ENCODE assay signal across 8 cellular contexts in genomic region chr1:247390116-247390791, GRCh38. TPM values are rescaled to one million over a fixed set of nuclear protein-coding genes. Genes with fewer than 3 reads are reported as not detected.
DNase-seq lines count a peak whose midpoint lies in the region; FAIRE-seq and TF ChIP-seq lines count a peak whose summit lies in the region.

No MANE protein-coding gene starts in this region.

- intact Hi-C loops in activated T-helper 2 cell treated with anti-CD3 and anti-CD28 coated beads, Interferon-gamma antibody, Interleukin-2, Interleukin-4, amounts not matched to agents 10 μg/mL and 5 μg/mL and 100 μg/mL, durations not matched to agents 14 hours and 24 hours and 36 hours (cut with micrococcal nuclease), result loop anchor here (1.0 kb wide), 3 partner anchors 20 to 186 kb away; no protein-coding TSS in a partner anchor
- intact Hi-C loops in testis (cut with DNase I; ENCODE audit: low total_unique reads), result no loop called here

- H3K27ac ChIP-seq in HEK293 (ENCODE audit: extremely low read depth, low read depth, low read length) (no peak overlapping the region), MM.1S (ENCODE audit: low read length) (peak overlapping the region; percentile 48; the same call in 1 of the 2 replicates), testis (no peak overlapping the region)

- no peaks in the 10 kb centered on the region for H3K4me1 ChIP-seq in HEK293 (ENCODE audit: control insufficient read depth, insufficient read depth, low read length)
- peaks cover 18% of the 10 kb centered on the region for H3K4me1 ChIP-seq in MM.1S (ENCODE audit: low read length)
- no peaks in the 10 kb centered on the region for H3K4me1 ChIP-seq in testis

- no peaks in the 10 kb centered on the region for H3K27me3 ChIP-seq in GM06990 (replicated peaks; ENCODE audit: control insufficient read depth, insufficient read depth, low read length)
- 0 out of 2 replicates have a peak, but pooled peaks cover 3% of the 10 kb centered on the region for H3K27me3 ChIP-seq in MM.1S (replicated peaks; ENCODE audit: insufficient read depth, low read length)
- H3K27me3 ChIP-seq in testis, result no peaks in the 10 kb centered on the region

- H3K4me1 Mint-ChIP-seq in activated T-helper 2 cell treated with anti-CD3 and anti-CD28 coated beads, Interferon-gamma antibody, Interleukin-2, Interleukin-4, amounts not matched to agents 10 μg/mL and 5 μg/mL and 100 μg/mL, durations not matched to agents 14 hours and 24 hours and 36 hours (ENCODE audit: low read depth), result peaks cover 17% of the 10 kb centered on the region
- peaks cover 5% of the 10 kb centered on the region for H3K4me1 Mint-ChIP-seq in osteocyte (ENCODE audit: unreplicated experiment)

- no peaks in the 10 kb centered on the region for H3K36me3 Mint-ChIP-seq in activated T-helper 2 cell treated with anti-CD3 and anti-CD28 coated beads, Interferon-gamma antibody, Interleukin-2, Interleukin-4, amounts not matched to agents 10 μg/mL and 5 μg/mL and 100 μg/mL, durations not matched to agents 14 hours and 24 hours and 36 hours (ENCODE audit: low read depth)
- H3K36me3 Mint-ChIP-seq in osteocyte (ENCODE audit: unreplicated experiment), result no peaks in the 10 kb centered on the region

- peaks cover 30% of the 10 kb centered on the region for H3K27me3 Mint-ChIP-seq in activated T-helper 2 cell treated with anti-CD3 and anti-CD28 coated beads, Interferon-gamma antibody, Interleukin-2, Interleukin-4, amounts not matched to agents 10 μg/mL and 5 μg/mL and 100 μg/mL, durations not matched to agents 14 hours and 24 hours and 36 hours (ENCODE audit: low read depth)
- peaks cover 17% of the 10 kb centered on the region for H3K27me3 Mint-ChIP-seq in osteocyte (ENCODE audit: unreplicated experiment)

- peaks cover 15% of the 10 kb centered on the region for H3F3A ChIP-seq in MM.1S (ENCODE audit: insufficient read depth, low read length)

- H3K4me2 ChIP-seq in MM.1S (ENCODE audit: low read depth, low read length), result peak overlapping the region; percentile 57

- H3K27ac Mint-ChIP-seq in activated T-helper 2 cell treated with anti-CD3 and anti-CD28 coated beads, Interferon-gamma antibody, Interleukin-2, Interleukin-4, amounts not matched to agents 10 μg/mL and 5 μg/mL and 100 μg/mL, durations not matched to agents 14 hours and 24 hours and 36 hours, result peak overlapping the region; percentile 33
- peak overlapping the region; percentile 43 for H3K27ac Mint-ChIP-seq in osteocyte (ENCODE audit: unreplicated experiment)

- no peaks in the 10 kb centered on the region for H3K79me2 ChIP-seq in MM.1S (ENCODE audit: low read length)

- no peaks in the 10 kb centered on the region for H3K9me2 ChIP-seq in MM.1S (replicated peaks; ENCODE audit: insufficient read depth, low read length)

- TF ChIP-seq POLR2A in testis (IDR thresholded peaks at IDR 0.05), result no peak

- H3K9me3 Mint-ChIP-seq in activated T-helper 2 cell treated with anti-CD3 and anti-CD28 coated beads, Interferon-gamma antibody, Interleukin-2, Interleukin-4, amounts not matched to agents 10 μg/mL and 5 μg/mL and 100 μg/mL, durations not matched to agents 14 hours and 24 hours and 36 hours, result no peaks in the 10 kb centered on the region
- H3K9me3 Mint-ChIP-seq in osteocyte (ENCODE audit: unreplicated experiment), result no peaks in the 10 kb centered on the region

- CTCF ChIA-PET in HEK293 (lab: Yijun Ruan, JAX), result interaction anchor here (0.6 to 1.6 kb wide), 8 partner anchors 15 to 738 kb away, joined by 3 read pairs; no protein-coding TSS in a partner anchor

- WGBS in testis, 2 donors, result 4 to 9% methylated on average over 13 of the region's 13 CpGs

- H3K4me3 ChIP-seq in GM06990 (replicated peaks; ENCODE audit: low read depth, low read length) (no peak overlapping the region), HEK293 (ENCODE audit: low read depth, low read length) (no peak overlapping the region), MM.1S (ENCODE audit: low read length) (0 out of 2 replicates have a peak overlapping the region, but pooled peaks have one; percentile 6), testis (peak overlapping the region in 1 of 2 donors; percentile 1)

- DNase-seq in GM06990 (ENCODE audit: extremely low read depth, insufficient read length) (peak; percentile 86), MM.1S (peak; percentile 100), SHP77 treated with DMSO at 0.1 percent for 48 hours (lab: John Stamatoyannopoulos, UW) (peak; percentile 79), frontal cortex (ENCODE audit: low spot score in 2 of 2) (peak; percentile 37 to 72), osteocyte (ENCODE audit: extremely low spot score, unreplicated experiment) (peak; percentile 90), testis (peak; percentile 90)
- DNase-seq in activated T-helper 2 cell treated with anti-CD3 and anti-CD28 coated beads, Interferon-gamma antibody, Interleukin-2, Interleukin-4, amounts not matched to agents 10 μg/mL and 5 μg/mL and 100 μg/mL, durations not matched to agents 14 hours and 24 hours and 36 hours (ENCODE audit: low spot score), result peak; percentile 77

- H3K9me3 ChIP-seq in HEK293 (ENCODE audit: control insufficient read depth, insufficient read depth, low read depth, low read length) (no peaks in the 10 kb centered on the region), MM.1S (replicated peaks; ENCODE audit: insufficient read depth, low read length) (no peaks in the 10 kb centered on the region), testis (no peaks in the 10 kb centered on the region)

- H4K20me1 ChIP-seq in MM.1S (ENCODE audit: insufficient read depth, low read length), result no peaks in the 10 kb centered on the region

- no peak for FAIRE-seq in frontal cortex (lab: Jason Lieb, UNC)

- TF ChIP-seq CTCF in GM06990 (IDR thresholded peaks at IDR 0.05; ENCODE audit: insufficient read depth, low read length, poor library complexity, severe bottlenecking) (peak; percentile 89), HEK293 (tag by site-specific recombination; IDR thresholded peaks at IDR 0.05) (no peak), MM.1S (IDR thresholded peaks at IDR 0.05; ENCODE audit: low read length) (peak; percentile 98), osteocyte (IDR thresholded peaks at IDR 0.05) (peak; percentile 93), testis (IDR thresholded peaks at IDR 0.05) (peak; percentile 68 to 73 (median 72))

- 0 out of 2 replicates have a peak overlapping the region, but pooled peaks have one; percentile 2 for H3K9ac ChIP-seq in MM.1S (ENCODE audit: low read length)

- peak overlapping the region; percentile 62 for H3K4me3 Mint-ChIP-seq in activated T-helper 2 cell treated with anti-CD3 and anti-CD28 coated beads, Interferon-gamma antibody, Interleukin-2, Interleukin-4, amounts not matched to agents 10 μg/mL and 5 μg/mL and 100 μg/mL, durations not matched to agents 14 hours and 24 hours and 36 hours (ENCODE audit: low read depth)
- peak overlapping the region; percentile 59 for H3K4me3 Mint-ChIP-seq in osteocyte (ENCODE audit: unreplicated experiment)

- POLR2A ChIA-PET in HEK293 (lab: Yijun Ruan, JAX), result no interaction called here

- no peaks in the 10 kb centered on the region for H3K36me3 ChIP-seq in GM06990 (ENCODE audit: control insufficient read depth, insufficient read depth, low read length)
- H3K36me3 ChIP-seq in HEK293 (ENCODE audit: control insufficient read depth in 2 of 2, insufficient read depth in 1 of 2, low read length in 2 of 2), result no peaks in the 10 kb centered on the region
- no peaks in the 10 kb centered on the region for H3K36me3 ChIP-seq in MM.1S (replicated peaks; ENCODE audit: insufficient read depth, low read length)
- H3K36me3 ChIP-seq in testis (ENCODE audit: low read depth, missing control alignments), result no peaks in the 10 kb centered on the region

- H2AFZ ChIP-seq in MM.1S (ENCODE audit: low read length), result peak overlapping the region; percentile 60

TF ChIP-seq in HEK293, 187 proteins besides CTCF, POLR2A, EP300 and RAD21:
- no peak for TF ChIP-seq KLF16 (tag by site-specific recombination; IDR thresholded peaks at IDR 0.05)
- peak; percentile 23; the same call in 1 of the 2 replicates for TF ChIP-seq ZNF654 (tag by site-specific recombination; IDR thresholded peaks at IDR 0.05; ENCODE audit: low read depth)
- TF ChIP-seq TCF7L2 (IDR thresholded peaks at IDR 0.05; ENCODE audit: borderline replicate concordance, low read depth, low read length), result no peak

RNA-seq across cellular contexts. Expression of gene NLRP3, which starts 25.7 kb away (rescaled TPM):
- 0.09 and 0.30 TPM in 2 replicates for total RNA-seq in activated T-helper 2 cell treated with anti-CD3 and anti-CD28 coated beads, Interferon-gamma antibody, Interleukin-2, Interleukin-4, amounts not matched to agents 10 μg/mL and 5 μg/mL and 100 μg/mL, durations not matched to agents 14 hours and 24 hours and 36 hours
- total RNA-seq in frontal cortex (0.82 TPM), osteocyte (0.16 and 0.44 TPM in 2 replicates), testis (1 to 10 TPM in 1 of 2 donors, under 1 TPM in 1; 0.31 to 1.4 TPM)
- 0.92 TPM for polyA plus RNA-seq in testis (ENCODE audit: insufficient read depth, low read depth, low replicate concordance)

RNA-seq across cellular contexts. Expression of gene ZNF496, which starts 58.6 kb away (rescaled TPM):
- total RNA-seq in activated T-helper 2 cell treated with anti-CD3 and anti-CD28 coated beads, Interferon-gamma antibody, Interleukin-2, Interleukin-4, amounts not matched to agents 10 μg/mL and 5 μg/mL and 100 μg/mL, durations not matched to agents 14 hours and 24 hours and 36 hours, result 19.2 and 19.4 TPM in 2 replicates
- 13.9 TPM for total RNA-seq in frontal cortex
- 39.8 and 43.0 TPM in 2 replicates for total RNA-seq in osteocyte
- total RNA-seq in testis, result 10 to 100 TPM; 61.6 to 71.1 TPM
- 45.0 TPM for polyA plus RNA-seq in testis (ENCODE audit: insufficient read depth, low read depth, low replicate concordance)
